8 cellular contexts compared by ENCODE assay signal in genomic region chr19:4246767-4247593, GRCh38. TPM values are rescaled to one million over a fixed set of nuclear protein-coding genes. Genes with fewer than 3 reads are reported as not detected.
DNase-seq lines count a peak whose midpoint lies in the region; ATAC-seq and TF ChIP-seq lines count a peak whose summit lies in the region.

Gene YJU2, plus strand, starts transcription at chr19:4247080. Its CDS starts 67 bp downstream, at chr19:4247147.

- ATAC-seq in HG03442 (IDR thresholded peaks at IDR 0.05; ENCODE audit: unreplicated experiment) = peak; percentile 82

- DNase-seq in BJ (ENCODE audit: low read depth) = peak; percentile 94
- DNase-seq in GM19238 (ENCODE audit: insufficient read length, low spot score) = peak; percentile 99
- peak; percentile 99 for DNase-seq in NCI-H510A treated with DMSO at 0.1 percent for 48 hours (lab: John Stamatoyannopoulos, UW)
- DNase-seq in activated CD4-positive, alpha-beta T cell treated with anti-CD3 and anti-CD28 coated beads for 24 hours (ENCODE audit: low read depth in 2 of 2) = peak; percentile 98 to 99
- DNase-seq in chondrocyte (ENCODE audit: low spot score) = peak; percentile 100
- DNase-seq in kidney epithelial cell (ENCODE audit: low read depth) = peak; percentile 95
- peak; percentile 98 to 99 for DNase-seq in stimulated activated CD4-positive, alpha-beta T cell treated with anti-CD3 and anti-CD28 coated beads, Interleukin-15, amount 100 ng/mL, for 48 hours (ENCODE audit: low read depth in 2 of 2)

- H3K27me3 Mint-ChIP-seq in chondrocyte (ENCODE audit: low read depth) = no peaks in the 10 kb centered on the region

- H3K36me3 Mint-ChIP-seq in chondrocyte (ENCODE audit: low read depth) = peaks cover 23% of the 10 kb centered on the region

- peak within 1 kb of the TSS; percentile 100 for H3K27ac Mint-ChIP-seq in chondrocyte (ENCODE audit: unreplicated experiment)

- CTCF ChIA-PET in BJ (lab: Yijun Ruan, JAX) = interaction anchor here (0.6 to 1.1 kb wide), 8 partner anchors 13 to 278 kb away, joined by 3 to 5 read pairs (median 4); no protein-coding TSS in a partner anchor

- peak; percentile 61 for TF ChIP-seq CTCF in BJ (IDR thresholded peaks at IDR 0.05; ENCODE audit: insufficient read depth, low read depth, low read length)
- TF ChIP-seq CTCF in chondrocyte (IDR thresholded peaks at IDR 0.05) = peak; percentile 81
- peak; percentile 56 for TF ChIP-seq CTCF in kidney epithelial cell (IDR thresholded peaks at IDR 0.05; ENCODE audit: insufficient read depth, low read length, poor library complexity, severe bottlenecking)

- H3K4me3 ChIP-seq in BJ (ENCODE audit: low read depth, low read length) (peak within 1 kb of the TSS; percentile 86), kidney epithelial cell (ENCODE audit: low read depth, low read length) (peak within 1 kb of the TSS; percentile 75)

- H3K4me3 Mint-ChIP-seq in chondrocyte (ENCODE audit: unreplicated experiment) = peak within 1 kb of the TSS; percentile 94

- peaks cover 9% of the 10 kb centered on the region; the same call in 1 of the 2 replicates for H3K36me3 ChIP-seq in BJ (ENCODE audit: control insufficient read depth, insufficient read depth, low read length)
- H3K36me3 ChIP-seq in kidney epithelial cell (ENCODE audit: control insufficient read depth, insufficient read depth, low read length) = no peaks in the 10 kb centered on the region

- no peaks in the 10 kb centered on the region for H3K27me3 ChIP-seq in BJ (ENCODE audit: control insufficient read depth, insufficient read depth, low read length)
- H3K27me3 ChIP-seq in kidney epithelial cell (ENCODE audit: control insufficient read depth, insufficient read depth, low read length) = no peaks in the 10 kb centered on the region

- POLR2A ChIA-PET in BJ (lab: Charles Lee) = interaction anchor here (0.6 kb wide), 1 partner anchor 28 kb away, joined by 16 read pairs; no protein-coding TSS in a partner anchor

- peaks cover 11% of the 10 kb centered on the region for H3K4me1 Mint-ChIP-seq in chondrocyte (ENCODE audit: low read depth)

- peaks cover 2% of the 10 kb centered on the region for H3K9me3 Mint-ChIP-seq in chondrocyte (ENCODE audit: low read depth)

RNA-seq across cellular contexts. Expression of gene YJU2, which starts in this region (rescaled TPM):
- 12.4 and 14.5 TPM in 2 replicates for polyA plus RNA-seq in BJ (2011; rRNA removed)
- 7.5 and 8.0 TPM in 2 replicates for polyA minus RNA-seq in BJ (2011; rRNA and poly(A)+ RNA removed)
- total RNA-seq in chondrocyte = 12.2 to 13.7 TPM (median 13.3 TPM) in 3 replicates
- total RNA-seq in kidney epithelial cell = 33.0 and 37.2 TPM in 2 replicates

Comparison
In these comparisons a context has a peak if more than half of its experiments do, and no peak if none do; other contexts are left out.
1. Peak in every context shown above with its lines: DNase-seq, ATAC-seq and H3K4me3 ChIP-seq.